ENCODE assay signal across 8 cellular contexts in genomic region chr4:40621592-40622512, GRCh38. TPM values are rescaled to one million over a fixed set of nuclear protein-coding genes. Genes with fewer than 3 reads are reported as not detected.
DNase-seq lines count a peak whose midpoint lies in the region; ATAC-seq lines count a peak whose summit lies in the region.

No MANE protein-coding gene starts in this region.

- peak; percentile 63 for ATAC-seq in GM21825 (IDR thresholded peaks at IDR 0.05; ENCODE audit: unreplicated experiment)

- DNase-seq in NCI-H2029 (lab: John Stamatoyannopoulos, UW), result peak; percentile 49
- DNase-seq in NCI-H2029 treated with DMSO at 0.1 percent for 48 hours (lab: John Stamatoyannopoulos, UW), result no peak
- DNase-seq in HuH-7.5 (ENCODE audit: low spot score), result peak; percentile 19
- DNase-seq in SW480 (ENCODE audit: low spot score), result peak; percentile 80
- DNase-seq in germinal center (ENCODE audit: low spot score), result peak; percentile 8
- peak; percentile 100 for DNase-seq in renal cortical epithelial cell (ENCODE audit: low read depth)
- DNase-seq in dermis blood vessel endothelial cell, result no peak

RNA-seq across cellular contexts. Expression of gene RBM47, which starts 7.8 kb away (rescaled TPM):
- total RNA-seq in renal cortical epithelial cell (82.5 and 196 TPM in 2 replicates), dermis blood vessel endothelial cell (1.0 and 4.6 TPM in 2 replicates)

Comparison
In these comparisons a context has a peak if more than half of its experiments do, and no peak if none do; other contexts are left out.
1. DNase-seq: peak in NCI-H2029 (single experiment), HuH-7.5 (single experiment), SW480 (single experiment), germinal center (single experiment) and renal cortical epithelial cell (single experiment); none in NCI-H2029 treated with DMSO at 0.1 percent for 48 hours (single experiment) and dermis blood vessel endothelial cell (single experiment).
2. RNA of gene RBM47, which starts 7.8 kb away (total RNA-seq): 82.5 to 196 TPM in renal cortical epithelial cell; 1.0 to 4.6 TPM in dermis blood vessel endothelial cell; every median in the first group is over 10 times any median in the second.